8 cellular contexts compared by ENCODE assay signal in the genomic region with DNA sequence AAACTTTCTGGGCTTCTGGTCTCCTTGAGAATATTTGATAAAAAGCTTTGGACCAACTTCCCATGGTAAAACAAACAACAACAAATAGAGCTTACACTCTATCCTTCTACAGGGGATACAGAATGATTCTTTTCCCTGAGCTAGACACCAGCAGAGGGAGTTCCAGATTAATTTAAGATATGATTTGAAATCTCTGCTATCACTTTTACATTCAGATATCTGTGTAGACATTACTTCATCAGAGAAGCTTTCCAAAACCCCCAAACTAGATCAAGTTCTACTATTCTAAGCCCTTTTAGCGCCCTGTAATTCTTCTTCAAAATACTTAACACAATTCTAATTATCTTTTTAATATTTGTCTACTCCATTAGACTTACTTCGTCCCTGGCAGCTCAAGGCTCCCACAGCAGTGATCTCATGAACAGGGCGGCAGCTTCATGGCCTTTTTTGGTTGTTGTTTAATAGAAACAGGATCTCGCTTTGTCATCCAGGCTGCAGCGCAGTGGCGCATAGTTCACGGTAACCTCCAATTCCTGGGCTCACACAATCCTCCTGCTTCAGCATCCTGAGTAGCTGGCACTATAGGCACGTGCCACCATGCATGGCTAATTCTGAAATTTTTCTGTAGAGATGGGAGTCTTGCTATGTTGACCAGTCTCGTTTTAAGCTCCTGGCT. TPM values are rescaled to one million over a fixed set of nuclear protein-coding genes. Genes with fewer than 3 reads are reported as not detected.
DNase-seq lines count a peak whose midpoint lies in the region; ATAC-seq and TF ChIP-seq lines count a peak whose summit lies in the region.

No MANE protein-coding gene starts in this region.

- ATAC-seq in activated CD8-positive, alpha-beta memory T cell treated with anti-CD3 and anti-CD28 coated beads, Interleukin-2, amount 10 ng/mL, durations not matched to agents 7 days and 5 days = no peak
- ATAC-seq in GM21526 (IDR thresholded peaks at IDR 0.05; ENCODE audit: low FRiP score, unreplicated experiment) = no peak
- ATAC-seq in HG02588 (IDR thresholded peaks at IDR 0.05; ENCODE audit: unreplicated experiment) = no peak

- H3K27me3 ChIP-seq in WERI-Rb-1 (ENCODE audit: insufficient read depth, low read depth, severe bottlenecking) (no peaks in the 10 kb centered on the region), iPS-18a (ENCODE audit: control insufficient read depth, insufficient read depth, low read length) (peaks cover 13% of the 10 kb centered on the region), tibial nerve (peaks cover 0 to 20% of the 10 kb centered on the region in 2 donors)

- H3K9me3 Mint-ChIP-seq in activated CD8-positive, alpha-beta memory T cell treated with anti-CD3 and anti-CD28 coated beads, Interleukin-2, amount 10 ng/mL, durations not matched to agents 7 days and 5 days (ENCODE audit: low read depth) = no peaks in the 10 kb centered on the region

- H3K27me3 Mint-ChIP-seq in activated CD8-positive, alpha-beta memory T cell treated with anti-CD3 and anti-CD28 coated beads, Interleukin-2, amount 10 ng/mL, durations not matched to agents 7 days and 5 days = peaks cover 53% of the 10 kb centered on the region

- no peaks in the 10 kb centered on the region for H3K9me3 ChIP-seq in WERI-Rb-1 (ENCODE audit: severe bottlenecking)
- no peaks in the 10 kb centered on the region for H3K9me3 ChIP-seq in iPS-18a (ENCODE audit: control insufficient read depth, low read depth, low read length)
- no peaks in the 10 kb centered on the region for H3K9me3 ChIP-seq in tibial nerve

- no peak overlapping the region for H3K27ac Mint-ChIP-seq in activated CD8-positive, alpha-beta memory T cell treated with anti-CD3 and anti-CD28 coated beads, Interleukin-2, amount 10 ng/mL, durations not matched to agents 7 days and 5 days

- H3K4me3 Mint-ChIP-seq in activated CD8-positive, alpha-beta memory T cell treated with anti-CD3 and anti-CD28 coated beads, Interleukin-2, amount 10 ng/mL, durations not matched to agents 7 days and 5 days = peak overlapping the region; percentile 69

- TF ChIP-seq CTCF in WERI-Rb-1 (IDR thresholded peaks at IDR 0.05; ENCODE audit: low read depth, low read length) = peak; percentile 4; the same call in 1 of the 2 replicates
- TF ChIP-seq CTCF in tibial nerve (IDR thresholded peaks at IDR 0.05) = peak in 3 of 5 experiments; percentile 9 to 39 (median 24)

- no peak overlapping the region for H3K9ac ChIP-seq in iPS-18a (ENCODE audit: low read length)

- peaks cover 16% of the 10 kb centered on the region for H3K4me1 ChIP-seq in iPS-18a (ENCODE audit: control insufficient read depth, low read depth, low read length)
- H3K4me1 ChIP-seq in tibial nerve = peaks cover 0 to 23% (median 14%) of the 10 kb centered on the region in 4 donors

- TF ChIP-seq EP300 in tibial nerve (IDR thresholded peaks at IDR 0.05) = no peak

- H3K36me3 Mint-ChIP-seq in activated CD8-positive, alpha-beta memory T cell treated with anti-CD3 and anti-CD28 coated beads, Interleukin-2, amount 10 ng/mL, durations not matched to agents 7 days and 5 days = peaks cover 4% of the 10 kb centered on the region

- TF ChIP-seq POLR2A in tibial nerve (IDR thresholded peaks at IDR 0.05) = no peak

- CTCF ChIA-PET in activated CD8-positive, alpha-beta memory T cell treated with anti-CD3 and anti-CD28 coated beads, Interleukin-2, amount 10 ng/mL, durations not matched to agents 7 days and 5 days (lab: Charles Lee) = interaction anchor here (0.7 to 4.6 kb wide), 11 partner anchors 10 to 335 kb away, joined by 3 to 33 read pairs (median 3); a partner anchor contains a TSS

- DNase-seq in activated CD8-positive, alpha-beta memory T cell treated with anti-CD3 and anti-CD28 coated beads, Interleukin-2, amount 10 ng/mL, durations not matched to agents 7 days and 5 days = no peak
- no peak for DNase-seq in activated CD8-positive, alpha-beta memory T cell treated with anti-CD3 and anti-CD28 coated beads, Interleukin-2, amount 50 U/mL, for 4 hours
- no peak for DNase-seq in WERI-Rb-1
- DNase-seq in tibial nerve (ENCODE audit: low spot score in 2 of 2) = no peak
- DNase-seq in AG08396 (ENCODE audit: low spot score) = no peak

- H3K4me1 Mint-ChIP-seq in activated CD8-positive, alpha-beta memory T cell treated with anti-CD3 and anti-CD28 coated beads, Interleukin-2, amount 10 ng/mL, durations not matched to agents 7 days and 5 days = peaks cover 31% of the 10 kb centered on the region

- no peaks in the 10 kb centered on the region for H3K36me3 ChIP-seq in WERI-Rb-1
- no peaks in the 10 kb centered on the region for H3K36me3 ChIP-seq in iPS-18a (ENCODE audit: control insufficient read depth, low read depth, low read length)
- H3K36me3 ChIP-seq in tibial nerve = no peaks in the 10 kb centered on the region

- peak overlapping the region; percentile 55; the same call in 1 of the 2 replicates for H3K4me3 ChIP-seq in WERI-Rb-1 (ENCODE audit: low read depth, low read length)
- peak overlapping the region; percentile 57 for H3K4me3 ChIP-seq in iPS-18a (ENCODE audit: low read length)
- H3K4me3 ChIP-seq in tibial nerve = no peak overlapping the region

- H3K27ac ChIP-seq in WERI-Rb-1 (no peak overlapping the region), iPS-18a (ENCODE audit: low read length) (no peak overlapping the region), tibial nerve (peak overlapping the region in 1 of 4 donors; percentile 26)

- WGBS in tibial nerve, 2 donors = 73 to 74% methylated on average over 9 of the region's 9 CpGs

RNA-seq across cellular contexts. Expression of a gene that starts 0.9 kb away (rescaled TPM):
- total RNA-seq in activated CD8-positive, alpha-beta memory T cell treated with anti-CD3 and anti-CD28 coated beads, Interleukin-2, amount 10 ng/mL, durations not matched to agents 7 days and 5 days = 1 to 10 TPM; 3.5 to 9.9 TPM
- total RNA-seq in tibial nerve = 1 to 10 TPM; 1.8 to 6.0 (median 3.5) TPM

RNA-seq across cellular contexts. Expression of a gene that starts 10.2 kb away (rescaled TPM):
- total RNA-seq in activated CD8-positive, alpha-beta memory T cell treated with anti-CD3 and anti-CD28 coated beads, Interleukin-2, amount 10 ng/mL, durations not matched to agents 7 days and 5 days = 1 to 10 TPM; 6.5 to 9.2 TPM
- 10 to 100 TPM; 13.8 to 46.2 (median 27.9) TPM for total RNA-seq in tibial nerve

Comparison
In these comparisons a context has a peak if more than half of its experiments do, and no peak if none do; other contexts are left out.
1. H3K4me3 ChIP-seq: peak in WERI-Rb-1 (single experiment) and iPS-18a (single experiment); none in tibial nerve (0 of 4).